ENCODE assay signal across 25 cellular contexts in genomic region chr11:2258501-2259465, GRCh38. TPM values are rescaled to one million over a fixed set of nuclear protein-coding genes. Genes with fewer than 3 reads are reported as not detected.
DNase-seq lines count a peak whose midpoint lies in the region; ATAC-seq lines count a peak whose summit lies in the region.
"Had no signal": no experiment of that assay in that cellular context is flagged by ENCODE, and none has a peak within 500 bp of the region (broad histone marks: within the 10 kb centered on the region; RNA-seq: fewer than 3 reads in every experiment).

No MANE protein-coding gene starts in this region.

- intact Hi-C loops in sciatic nerve (cut with DNase I) = no loop called here

- ATAC-seq in activated CD8-positive, alpha-beta memory T cell treated with anti-CD3 and anti-CD28 coated beads, Interleukin-2, amount 10 ng/mL, durations not matched to agents 7 days and 5 days = no peak
- ATAC-seq in sciatic nerve (no peak), HG03039 (IDR thresholded peaks at IDR 0.05; ENCODE audit: unreplicated experiment) (no peak), HG03565 (IDR thresholded peaks at IDR 0.05; ENCODE audit: unreplicated experiment) (no peak), GM21576 (IDR thresholded peaks at IDR 0.05; ENCODE audit: unreplicated experiment) (no peak)
- ATAC-seq: activated CD4-positive, CD25-positive, alpha-beta regulatory T cell treated with anti-CD3 and anti-CD28 coated beads, Interleukin-2, amount 50 U/mL, for 24 hours; lower lobe of right lung had no signal

- H3K27me3 ChIP-seq in H7 (ENCODE audit: control insufficient read depth, insufficient read depth, low read length) = peaks cover 3% of the 10 kb centered on the region; the same call in 1 of the 2 replicates
- H3K27me3 ChIP-seq: vagina had no signal

- H3K36me3 ChIP-seq in H7 (replicated peaks; ENCODE audit: control insufficient read depth, insufficient read depth, low read length) = no peaks in the 10 kb centered on the region
- H3K36me3 ChIP-seq: BLaER1, esophagus squamous epithelium, lower lobe of right lung, vagina had no signal

- H3K4me3 ChIP-seq in H7 (ENCODE audit: insufficient read depth, low read depth, low read length) = no peak overlapping the region
- H3K4me3 ChIP-seq: BLaER1, esophagus squamous epithelium, lower lobe of right lung, PC-9, smooth muscle cell, vagina had no signal

- H3K9me3 Mint-ChIP-seq in activated CD8-positive, alpha-beta memory T cell treated with anti-CD3 and anti-CD28 coated beads, Interleukin-2, amount 10 ng/mL, durations not matched to agents 7 days and 5 days (ENCODE audit: low read depth) = no peaks in the 10 kb centered on the region

- H3K4me1 Mint-ChIP-seq in activated CD8-positive, alpha-beta memory T cell treated with anti-CD3 and anti-CD28 coated beads, Interleukin-2, amount 10 ng/mL, durations not matched to agents 7 days and 5 days = no peaks in the 10 kb centered on the region
- H3K4me1 Mint-ChIP-seq: brain had no signal

- CTCF ChIA-PET in activated CD8-positive, alpha-beta memory T cell treated with anti-CD3 and anti-CD28 coated beads, Interleukin-2, amount 10 ng/mL, durations not matched to agents 7 days and 5 days (lab: Charles Lee) = no interaction called here

- no peak overlapping the region for H3K4me3 Mint-ChIP-seq in activated CD8-positive, alpha-beta memory T cell treated with anti-CD3 and anti-CD28 coated beads, Interleukin-2, amount 10 ng/mL, durations not matched to agents 7 days and 5 days
- H3K4me3 Mint-ChIP-seq: brain, neural crest cell had no signal

- H3K27me3 Mint-ChIP-seq in activated CD8-positive, alpha-beta memory T cell treated with anti-CD3 and anti-CD28 coated beads, Interleukin-2, amount 10 ng/mL, durations not matched to agents 7 days and 5 days = no peaks in the 10 kb centered on the region

- peak; percentile 35 for DNase-seq in activated CD8-positive, alpha-beta memory T cell treated with anti-CD3 and anti-CD28 coated beads, Interleukin-2, amount 10 ng/mL, durations not matched to agents 7 days and 5 days
- no peak for DNase-seq in activated CD8-positive, alpha-beta memory T cell treated with anti-CD3 and anti-CD28 coated beads, Interleukin-2, amount 50 U/mL, for 4 hours
- peak; percentile 45 for DNase-seq in H7
- DNase-seq in islet precursor cell = peak; percentile 51
- peak; percentile 48 for DNase-seq in sciatic nerve (ENCODE audit: low spot score)
- DNase-seq: COR-L47, DMS79, esophagus squamous epithelium, GF-D8, hypothalamus, lower lobe of right lung, NCI-H1694, NCI-H2171, NCI-H524, PC-9 had no signal

- H3K36me3 Mint-ChIP-seq in activated CD8-positive, alpha-beta memory T cell treated with anti-CD3 and anti-CD28 coated beads, Interleukin-2, amount 10 ng/mL, durations not matched to agents 7 days and 5 days = no peaks in the 10 kb centered on the region
- H3K36me3 Mint-ChIP-seq: brain had no signal

- H3K27ac Mint-ChIP-seq in activated CD8-positive, alpha-beta memory T cell treated with anti-CD3 and anti-CD28 coated beads, Interleukin-2, amount 10 ng/mL, durations not matched to agents 7 days and 5 days = no peak overlapping the region
- H3K27ac Mint-ChIP-seq: brain had no signal

RNA-seq across cellular contexts. Expression of gene ASCL2, which starts 11.6 kb away (rescaled TPM):
- under 1 TPM; 0.12 to 0.15 TPM for total RNA-seq in activated CD8-positive, alpha-beta memory T cell treated with anti-CD3 and anti-CD28 coated beads, Interleukin-2, amount 10 ng/mL, durations not matched to agents 7 days and 5 days
- 0.44 and 0.55 TPM in 2 replicates for total RNA-seq in H7 (2014; rRNA removed; shearing (Covaris generic))
- total RNA-seq in sciatic nerve = 0.80 TPM
- total RNA-seq: PC-9, pulmonary artery endothelial cell, smooth muscle cell had no signal

RNA-seq across cellular contexts. Expression of gene C11orf21, which starts 42.9 kb away (rescaled TPM):
- total RNA-seq in activated CD8-positive, alpha-beta memory T cell treated with anti-CD3 and anti-CD28 coated beads, Interleukin-2, amount 10 ng/mL, durations not matched to agents 7 days and 5 days = 10 to 100 TPM; 28.3 to 49.2 TPM
- total RNA-seq in H7 (2014; rRNA removed; shearing (Covaris generic)) = not detected in 2 replicates
- total RNA-seq in sciatic nerve = 3.1 TPM
- total RNA-seq: neural crest cell, PC-9, pulmonary artery endothelial cell, smooth muscle cell had no signal

RNA-seq across cellular contexts. Expression of gene TSPAN32, which starts 43.0 kb away (rescaled TPM):
- total RNA-seq in activated CD8-positive, alpha-beta memory T cell treated with anti-CD3 and anti-CD28 coated beads, Interleukin-2, amount 10 ng/mL, durations not matched to agents 7 days and 5 days = 10 to 100 TPM; 20.5 to 41.4 TPM
- total RNA-seq in H7 (2014; rRNA removed; shearing (Covaris generic)) = not detected in 2 replicates
- 7.3 TPM for total RNA-seq in sciatic nerve
- total RNA-seq: neural crest cell, PC-9, pulmonary artery endothelial cell, smooth muscle cell had no signal
